In the genomic region with DNA sequence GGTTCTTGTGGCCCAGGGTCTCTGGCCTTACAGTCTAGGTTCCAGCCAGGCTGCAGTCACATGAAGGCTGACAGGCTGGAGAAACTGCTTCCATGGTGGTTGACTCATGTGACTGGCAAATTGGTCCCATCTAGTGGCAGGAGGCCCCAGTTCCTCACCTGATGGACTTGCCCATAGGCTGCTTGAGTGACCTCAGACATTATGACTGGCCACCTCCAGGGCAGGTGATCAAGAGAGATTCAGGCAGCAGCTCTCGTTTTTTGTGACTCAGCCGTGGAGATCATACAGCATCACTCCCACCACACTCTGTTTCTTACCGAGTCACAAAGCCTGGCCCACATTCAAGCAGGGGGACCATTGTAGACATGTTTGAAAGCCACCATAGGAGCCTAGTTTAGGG, we compare ENCODE assay signal across 16 cellular contexts. TPM values are rescaled to one million over a fixed set of nuclear protein-coding genes. Genes with fewer than 3 reads are reported as not detected.
DNase-seq lines count a peak whose midpoint lies in the region; ATAC-seq, FAIRE-seq and TF ChIP-seq lines count a peak whose summit lies in the region.
"Had no signal": no experiment of that assay in that cellular context is flagged by ENCODE, and none has a peak within 500 bp of the region (broad histone marks: within the 10 kb centered on the region; RNA-seq: fewer than 3 reads in every experiment).

No MANE protein-coding gene starts in this region.

- H3K27me3 Mint-ChIP-seq in naive thymus-derived CD4-positive, alpha-beta T cell: no peaks in the 10 kb centered on the region
- H3K27me3 Mint-ChIP-seq: activated naive CD8-positive, alpha-beta T cell treated with anti-CD3 and anti-CD28 coated beads for 36 hours; CD4-positive, alpha-beta T cell had no signal

- DNase-seq in activated CD4-positive, alpha-beta T cell treated with anti-CD3 and anti-CD28 coated beads, Interleukin-2, amount 50 U/mL, for 48 hours: peak; percentile 5 to 19
- no peak for DNase-seq in activated CD4-positive, alpha-beta T cell treated with anti-CD3 and anti-CD28 coated beads for 4 hours
- peak; percentile 17 for DNase-seq in HK-2 (ENCODE audit: unreplicated experiment)
- DNase-seq in bronchial epithelial cell (ENCODE audit: low read depth): peak; percentile 68
- no peak for DNase-seq in naive thymus-derived CD4-positive, alpha-beta T cell
- no peak for DNase-seq in left cardiac atrium
- DNase-seq: activated naive CD8-positive, alpha-beta T cell treated with anti-CD3 and anti-CD28 coated beads for 36 hours; CD4-positive, alpha-beta T cell; NCI-H2029; NCI-H510A treated with DMSO at 0.1 percent for 48 hours; right cardiac atrium; upper lobe of left lung had no signal

- H3K9me3 ChIP-seq in naive thymus-derived CD4-positive, alpha-beta T cell (ENCODE audit: control insufficient read depth in 2 of 3, low read length in 3 of 3): no peaks in the 10 kb centered on the region
- H3K9me3 ChIP-seq: neutrophil, upper lobe of left lung had no signal

- H3K4me3 ChIP-seq in bronchial epithelial cell (ENCODE audit: low read depth, low read length): no peak overlapping the region
- H3K4me3 ChIP-seq in naive thymus-derived CD4-positive, alpha-beta T cell (ENCODE audit: low read length): no peak overlapping the region
- H3K4me3 ChIP-seq: upper lobe of left lung had no signal

- peaks cover 6 to 35% (median 18%) of the 10 kb centered on the region in 7 donors for H3K4me1 Mint-ChIP-seq in naive thymus-derived CD4-positive, alpha-beta T cell

- POLR2A ChIA-PET in naive thymus-derived CD4-positive, alpha-beta T cell (lab: Charles Lee): interaction anchor here (0.7 kb wide), 1 partner anchor 273 kb away, joined by 3 read pairs; no protein-coding TSS in a partner anchor

- H3K4me1 ChIP-seq in naive thymus-derived CD4-positive, alpha-beta T cell (ENCODE audit: control insufficient read depth in 2 of 2, insufficient read depth in 2 of 2, low read length in 2 of 2): no peaks in the 10 kb centered on the region

- no peak overlapping the region for H3K4me3 Mint-ChIP-seq in naive thymus-derived CD4-positive, alpha-beta T cell
- H3K4me3 Mint-ChIP-seq: activated naive CD8-positive, alpha-beta T cell treated with anti-CD3 and anti-CD28 coated beads for 36 hours; CD4-positive, alpha-beta T cell had no signal

- H3K36me3 ChIP-seq in bronchial epithelial cell (ENCODE audit: control insufficient read depth, insufficient read depth, low read length): peaks cover 6% of the 10 kb centered on the region
- peaks cover 0 to 42% (median 5%) of the 10 kb centered on the region in 3 experiments for H3K36me3 ChIP-seq in naive thymus-derived CD4-positive, alpha-beta T cell (ENCODE audit: control insufficient read depth in 2 of 3, insufficient read depth in 3 of 3, low read length in 3 of 3)

- H3K9me3 Mint-ChIP-seq in naive thymus-derived CD4-positive, alpha-beta T cell: no peaks in the 10 kb centered on the region
- H3K9me3 Mint-ChIP-seq: CD4-positive, alpha-beta T cell had no signal

- CTCF ChIA-PET in naive thymus-derived CD4-positive, alpha-beta T cell (lab: Charles Lee): interaction anchor here (5.4 kb wide), 1 partner anchor 279 kb away, joined by 51 read pairs; no protein-coding TSS in a partner anchor

- intact Hi-C loops in naive thymus-derived CD4-positive, alpha-beta T cell (cut with micrococcal nuclease): loop anchor here in 1 of 2 donors (5.0 kb wide), 2 partner anchors 37 to 177 kb away; partner anchors contain the start of gene SIAH1
- intact Hi-C loops in left cardiac atrium (cut with DNase I): loop anchor here (5.0 to 10.0 kb wide), 2 partner anchors 192 to 274 kb away; no protein-coding TSS in a partner anchor

- peak overlapping the region in 6 of 9 donors; percentile 36 to 73 (median 44) for H3K27ac Mint-ChIP-seq in naive thymus-derived CD4-positive, alpha-beta T cell

- ATAC-seq in naive thymus-derived CD4-positive, alpha-beta T cell: no peak
- ATAC-seq in left cardiac atrium (no peak), HG03175 (IDR thresholded peaks at IDR 0.05; ENCODE audit: unreplicated experiment) (no peak), HG03378 (IDR thresholded peaks at IDR 0.05; ENCODE audit: unreplicated experiment) (no peak)
- ATAC-seq: right cardiac atrium had no signal

- no peaks in the 10 kb centered on the region for H3K27me3 ChIP-seq in bronchial epithelial cell (ENCODE audit: control insufficient read depth, insufficient read depth, low read length)
- no peaks in the 10 kb centered on the region for H3K27me3 ChIP-seq in naive thymus-derived CD4-positive, alpha-beta T cell (ENCODE audit: control insufficient read depth in 2 of 2, insufficient read depth in 2 of 2, low read length in 2 of 2)
- H3K27me3 ChIP-seq: neutrophil, upper lobe of left lung had no signal

- no peak for FAIRE-seq in bronchial epithelial cell (lab: Jason Lieb, UNC)
- FAIRE-seq: frontal cortex had no signal

- TF ChIP-seq CTCF in bronchial epithelial cell (IDR thresholded peaks at IDR 0.05; ENCODE audit: insufficient read depth, low read length, severe bottlenecking): no peak

- H3K27ac ChIP-seq in naive thymus-derived CD4-positive, alpha-beta T cell (ENCODE audit: low read depth, low read length): no peak overlapping the region
- H3K27ac ChIP-seq: neutrophil, upper lobe of left lung had no signal

- H3K36me3 Mint-ChIP-seq in naive thymus-derived CD4-positive, alpha-beta T cell: peaks cover 0 to 26% (median 8%) of the 10 kb centered on the region in 5 donors

RNA-seq across cellular contexts. Expression of gene SIAH1, which starts 34.5 kb away (rescaled TPM):
- total RNA-seq in bronchial epithelial cell (59.5 and 60.0 TPM in 2 replicates), left cardiac atrium (10 to 100 TPM; 11.6 to 18.0 TPM)
- total RNA-seq in naive thymus-derived CD4-positive, alpha-beta T cell: 10 to 100 TPM; 14.5 to 51.1 (median 19.8) TPM
- 10 to 100 TPM; 16.4 to 21.2 TPM for polyA plus RNA-seq in naive thymus-derived CD4-positive, alpha-beta T cell

Comparison
In these comparisons a context has a peak if more than half of its experiments do, and no peak if none do; other contexts are left out.
1. DNase-seq: peak in activated CD4-positive, alpha-beta T cell treated with anti-CD3 and anti-CD28 coated beads, Interleukin-2, amount 50 U/mL, for 48 hours (2 of 2), HK-2 (single experiment) and bronchial epithelial cell (single experiment); none in activated CD4-positive, alpha-beta T cell treated with anti-CD3 and anti-CD28 coated beads for 4 hours (0 of 2), naive thymus-derived CD4-positive, alpha-beta T cell (0 of 9) and left cardiac atrium (single experiment).